25 cellular contexts compared by ENCODE assay signal in genomic region chr16:17453365-17454122, GRCh38. TPM values are rescaled to one million over a fixed set of nuclear protein-coding genes. Genes with fewer than 3 reads are reported as not detected.
A peak's percentile ranks its signal among the peaks of the same experiment; 100 is the strongest.
DNase-seq lines count a peak whose midpoint lies in the region; TF ChIP-seq lines count a peak whose summit lies in the region.
"Had no signal": no experiment of that assay in that cellular context is flagged by ENCODE, and none has a peak within 500 bp of the region (broad histone marks: within the 10 kb centered on the region; RNA-seq: fewer than 3 reads in every experiment).

No MANE protein-coding gene starts in this region.

- H3K9me2 ChIP-seq in DOHH2 (replicated peaks; ENCODE audit: control insufficient read depth, low read length) = no peaks in the 10 kb centered on the region
- H3K9me2 ChIP-seq in SU-DHL-6 (replicated peaks; ENCODE audit: insufficient read depth, low read length) = no peaks in the 10 kb centered on the region

- H3K27me3 ChIP-seq in DOHH2 (ENCODE audit: control insufficient read depth, low read length) (no peaks in the 10 kb centered on the region), SU-DHL-6 (ENCODE audit: low read length) (no peaks in the 10 kb centered on the region), uterus (no peaks in the 10 kb centered on the region)
- H3K27me3 ChIP-seq: left lung, ovary, suprapubic skin had no signal

- H3K4me3 ChIP-seq in DOHH2 (ENCODE audit: low read length) (no peak overlapping the region), SU-DHL-6 (ENCODE audit: insufficient read depth, low read length, poor library complexity, severe bottlenecking) (no peak overlapping the region), uterus (no peak overlapping the region)
- H3K4me3 ChIP-seq: left lung, ovary, suprapubic skin had no signal

- H3F3A ChIP-seq in DOHH2 (ENCODE audit: control insufficient read depth, insufficient read depth) (peaks cover 22% of the 10 kb centered on the region), SU-DHL-6 (ENCODE audit: insufficient read depth) (peaks cover 39% of the 10 kb centered on the region)

- TF ChIP-seq CTCF in DOHH2 (IDR thresholded peaks at IDR 0.05; ENCODE audit: low read depth, low read length, poor library complexity, severe bottlenecking) (no peak), SU-DHL-6 (IDR thresholded peaks at IDR 0.05; ENCODE audit: insufficient read depth, low read length, poor library complexity, severe bottlenecking) (no peak), uterus (IDR thresholded peaks at IDR 0.05) (no peak), GM13977 (IDR thresholded peaks at IDR 0.05; ENCODE audit: extremely low read depth, insufficient read depth, missing control alignments) (no peak)

- DNase-seq in globus pallidus (ENCODE audit: low spot score) = peak; percentile 73
- DNase-seq in retina = peak; percentile 21
- no peak for DNase-seq in NCI-H2196 treated with DMSO at 0.1 percent for 48 hours (lab: John Stamatoyannopoulos, UW; ENCODE audit: unreplicated experiment)
- DNase-seq in uterus = no peak
- no peak for DNase-seq in GM13977 (ENCODE audit: low spot score)
- DNase-seq: activated CD4-positive, alpha-beta T cell treated with anti-CD3 and anti-CD28 coated beads, Interleukin-2, amount 10 ng/mL, durations not matched to agents 24 days and 14 days; activated gamma-delta T cell; activated naive CD8-positive, alpha-beta T cell treated with anti-CD3 and anti-CD28 coated beads, Interleukin-2, amount 10 ng/mL, durations not matched to agents 7 days and 5 days; activated T-cell treated with anti-CD3 and anti-CD28 coated beads, Interleukin-2, amount 50 U/mL, for 24 hours; CD4-positive, CD25-positive, alpha-beta regulatory T cell; Kasumi-1; left lung; MV-4-11; naive B cell; NCI-H1694; NCI-H526 treated with DMSO at 0.1 percent for 48 hours; ovary; right cardiac atrium; stimulated activated CD4-positive, alpha-beta T cell treated with anti-CD3 and anti-CD28 coated beads, Interleukin-4, amount 100 ng/mL, for 1 hour; T-helper 2 cell had no signal

- H3K36me3 ChIP-seq in DOHH2 (ENCODE audit: control insufficient read depth, low read length) = peaks cover 15% of the 10 kb centered on the region
- H3K36me3 ChIP-seq in SU-DHL-6 (ENCODE audit: low read length) = peaks cover 5% of the 10 kb centered on the region; the same call in 1 of the 2 replicates
- no peaks in the 10 kb centered on the region for H3K36me3 ChIP-seq in uterus
- H3K36me3 ChIP-seq: left lung, ovary, suprapubic skin had no signal

- H3K79me2 ChIP-seq in DOHH2 (ENCODE audit: control insufficient read depth, low read length) (peaks cover 57% of the 10 kb centered on the region), SU-DHL-6 (ENCODE audit: insufficient read depth, low read length) (peaks cover 34% of the 10 kb centered on the region)

- no peak overlapping the region for H2AFZ ChIP-seq in SU-DHL-6 (ENCODE audit: low read depth, low read length, severe bottlenecking)

- H4K20me1 ChIP-seq in DOHH2 (ENCODE audit: control insufficient read depth, insufficient read depth, low read depth, low read length) (no peaks in the 10 kb centered on the region), SU-DHL-6 (ENCODE audit: low read depth, low read length) (no peaks in the 10 kb centered on the region)

- no peak overlapping the region for H3K9ac ChIP-seq in SU-DHL-6 (ENCODE audit: low read length)

- intact Hi-C loops in uterus (cut with DNase I; ENCODE audit: low total_unique reads) = no loop called here

- H3K27ac ChIP-seq in DOHH2 (ENCODE audit: low read depth, low read length) (no peak overlapping the region), SU-DHL-6 (ENCODE audit: low read depth, low read length) (peak overlapping the region; percentile 15; the same call in 1 of the 2 replicates), uterus (no peak overlapping the region)
- H3K27ac ChIP-seq: left lung, ovary, RWPE1, suprapubic skin had no signal

- in situ Hi-C loops in GM13977 (cut with MboI; ENCODE audit: low pct_unique_long_range_greater_than_20kb, low sequenced_read_pairs, unreplicated experiment) = no loop called here

- H3K9me3 ChIP-seq in DOHH2 (ENCODE audit: control insufficient read depth, insufficient read depth, low read length) (no peaks in the 10 kb centered on the region), SU-DHL-6 (ENCODE audit: insufficient read depth, low read length) (no peaks in the 10 kb centered on the region), uterus (no peaks in the 10 kb centered on the region)
- H3K9me3 ChIP-seq: left lung, ovary, suprapubic skin had no signal

- H3K4me1 ChIP-seq in DOHH2 (ENCODE audit: control insufficient read depth, low read length) (peaks cover 85% of the 10 kb centered on the region), uterus (no peaks in the 10 kb centered on the region)

- H3K4me2 ChIP-seq in DOHH2 (ENCODE audit: low read length) (peak overlapping the region; percentile 44), SU-DHL-6 (ENCODE audit: low read depth, low read length, poor library complexity, severe bottlenecking) (peak overlapping the region; percentile 7)

- TF ChIP-seq POLR2A in uterus (IDR thresholded peaks at IDR 0.05) = no peak

RNA-seq across cellular contexts. Expression of gene XYLT1, which starts 17.2 kb away (rescaled TPM):
- total RNA-seq in uterus = 10 to 100 TPM in 2 of 4 donors, 1 to 10 TPM in 2; 1.5 to 42.2 (median 15.7) TPM
- total RNA-seq: HepG2 had no signal

Comparison
In these comparisons a context has a peak if more than half of its experiments do, and no peak if none do; other contexts are left out.
1. DNase-seq: peak in globus pallidus (single experiment) and retina (single experiment); none in NCI-H2196 treated with DMSO at 0.1 percent for 48 hours (single experiment), uterus (0 of 2) and GM13977 (single experiment).